ENCODE assay signal across 1 cellular context in genomic region chr2:26550276-26551015, GRCh38.
TF ChIP-seq lines count a peak whose summit lies in the region.

No MANE protein-coding gene starts in this region.

TF ChIP-seq in HepG2, 621 proteins besides CTCF, POLR2A, EP300 and RAD21 (continued from another document):
- TF ChIP-seq ZNF512 (CRISPR knock-in tag; IDR thresholded peaks at IDR 0.05) (no peak), ZNF878 (CRISPR knock-in tag; IDR thresholded peaks at IDR 0.05) (no peak), EEA1 (CRISPR knock-in tag; IDR thresholded peaks at IDR 0.05; ENCODE audit: borderline replicate concordance) (no peak), ZC3H4 (CRISPR knock-in tag; IDR thresholded peaks at IDR 0.05; ENCODE audit: borderline replicate concordance) (no peak), ZNF225 (CRISPR knock-in tag; IDR thresholded peaks at IDR 0.05) (no peak), SP4 (CRISPR knock-in tag; IDR thresholded peaks at IDR 0.05) (no peak), IKZF1 (IDR thresholded peaks at IDR 0.05) (no peak), DMAP1 (CRISPR knock-in tag; IDR thresholded peaks at IDR 0.05) (no peak), GATA4 (IDR thresholded peaks at IDR 0.05; ENCODE audit: borderline replicate concordance, low read depth) (no peak), IRX3 (CRISPR knock-in tag; IDR thresholded peaks at IDR 0.05; ENCODE audit: borderline replicate concordance, low read depth) (no peak)
- TF ChIP-seq, protein P1, sequence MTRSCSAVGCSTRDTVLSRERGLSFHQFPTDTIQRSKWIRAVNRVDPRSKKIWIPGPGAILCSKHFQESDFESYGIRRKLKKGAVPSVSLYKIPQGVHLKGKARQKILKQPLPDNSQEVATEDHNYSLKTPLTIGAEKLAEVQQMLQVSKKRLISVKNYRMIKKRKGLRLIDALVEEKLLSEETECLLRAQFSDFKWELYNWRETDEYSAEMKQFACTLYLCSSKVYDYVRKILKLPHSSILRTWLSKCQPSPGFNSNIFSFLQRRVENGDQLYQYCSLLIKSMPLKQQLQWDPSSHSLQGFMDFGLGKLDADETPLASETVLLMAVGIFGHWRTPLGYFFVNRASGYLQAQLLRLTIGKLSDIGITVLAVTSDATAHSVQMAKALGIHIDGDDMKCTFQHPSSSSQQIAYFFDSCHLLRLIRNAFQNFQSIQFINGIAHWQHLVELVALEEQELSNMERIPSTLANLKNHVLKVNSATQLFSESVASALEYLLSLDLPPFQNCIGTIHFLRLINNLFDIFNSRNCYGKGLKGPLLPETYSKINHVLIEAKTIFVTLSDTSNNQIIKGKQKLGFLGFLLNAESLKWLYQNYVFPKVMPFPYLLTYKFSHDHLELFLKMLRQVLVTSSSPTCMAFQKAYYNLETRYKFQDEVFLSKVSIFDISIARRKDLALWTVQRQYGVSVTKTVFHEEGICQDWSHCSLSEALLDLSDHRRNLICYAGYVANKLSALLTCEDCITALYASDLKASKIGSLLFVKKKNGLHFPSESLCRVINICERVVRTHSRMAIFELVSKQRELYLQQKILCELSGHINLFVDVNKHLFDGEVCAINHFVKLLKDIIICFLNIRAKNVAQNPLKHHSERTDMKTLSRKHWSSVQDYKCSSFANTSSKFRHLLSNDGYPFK (CRISPR knock-in tag; IDR thresholded peaks at IDR 0.05; ENCODE audit: borderline replicate concordance) = no peak
